Comparison of ENCODE assay signal across 15 cellular contexts in the genomic region with DNA sequence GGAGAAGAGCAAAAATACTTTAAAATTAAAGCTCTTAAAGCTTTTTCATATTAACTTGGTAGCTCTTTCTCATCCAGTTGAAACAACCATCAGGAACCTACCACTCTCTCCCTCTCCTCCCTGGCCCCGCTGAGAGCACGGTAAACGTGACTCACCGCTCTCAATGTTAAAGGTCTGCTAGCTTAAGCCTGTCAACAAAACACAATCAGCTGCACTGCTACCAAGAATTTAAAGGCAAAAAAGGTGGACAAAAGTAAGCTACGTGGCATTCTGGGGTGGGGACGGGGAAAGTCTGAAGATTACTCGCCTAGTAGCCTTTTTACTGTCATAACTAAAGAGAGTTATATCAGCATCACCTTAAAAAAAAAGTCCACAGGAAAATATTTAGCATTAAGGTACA. TPM values are rescaled to one million over a fixed set of nuclear protein-coding genes. Genes with fewer than 3 reads are reported as not detected.
DNase-seq lines count a peak whose midpoint lies in the region; ATAC-seq and TF ChIP-seq lines count a peak whose summit lies in the region.
"Had no signal": no experiment of that assay in that cellular context is flagged by ENCODE, and none has a peak within 500 bp of the region (broad histone marks: within the 10 kb centered on the region; RNA-seq: fewer than 3 reads in every experiment).

No MANE protein-coding gene starts in this region.

- 87% methylated on average over 7 of the region's 7 CpGs for WGBS in right cardiac atrium
- 80 to 81% methylated on average over 7 of the region's 7 CpGs for WGBS in thyroid gland, 2 donors
- 82 to 86% methylated on average over 7 of the region's 7 CpGs for WGBS in upper lobe of left lung, 2 donors

- TF ChIP-seq CTCF in cardiac muscle cell (IDR thresholded peaks at IDR 0.05; ENCODE audit: low read depth, low read length) = no peak
- no peak for TF ChIP-seq CTCF in fibroblast of villous mesenchyme (IDR thresholded peaks at IDR 0.05; ENCODE audit: insufficient read depth, low read depth, low read length)
- no peak for TF ChIP-seq CTCF in thyroid gland (IDR thresholded peaks at IDR 0.05)
- TF ChIP-seq CTCF in upper lobe of left lung (IDR thresholded peaks at IDR 0.05) = no peak

- H3K4me3 ChIP-seq in cardiac muscle cell (no peak overlapping the region), right cardiac atrium (ENCODE audit: low read length) (no peak overlapping the region), SK-N-MC (no peak overlapping the region), fibroblast of villous mesenchyme (ENCODE audit: low read depth, low read length) (no peak overlapping the region), thyroid gland (replicated peaks in 1 of 3) (no peak overlapping the region), upper lobe of left lung (no peak overlapping the region)
- H3K4me3 ChIP-seq: BLaER1 had no signal

- intact Hi-C loops in right cardiac atrium (cut with DNase I) (loop anchor here in 2 of 4 donors (5.0 to 10.0 kb wide), 2 partner anchors 73 to 75 kb away; no protein-coding TSS in a partner anchor), thyroid gland (cut with DNase I) (no loop called here)

- H3K9me3 ChIP-seq in cardiac muscle cell (ENCODE audit: low read depth) = no peaks in the 10 kb centered on the region
- no peaks in the 10 kb centered on the region for H3K9me3 ChIP-seq in right cardiac atrium (ENCODE audit: control insufficient read depth, low read length)
- no peaks in the 10 kb centered on the region for H3K9me3 ChIP-seq in SK-N-MC (ENCODE audit: low read depth, low read length)
- H3K9me3 ChIP-seq in thyroid gland = no peaks in the 10 kb centered on the region
- H3K9me3 ChIP-seq in upper lobe of left lung = no peaks in the 10 kb centered on the region
- H3K9me3 ChIP-seq: BLaER1 had no signal

- peak in 1 of 2 donors; percentile 47 for DNase-seq in cardiac muscle cell (ENCODE audit: low read depth in 1 of 2, low spot score in 1 of 2)
- DNase-seq in right cardiac atrium = no peak
- no peak for DNase-seq in SK-N-MC (ENCODE audit: low read depth, low spot score)
- peak; percentile 34 for DNase-seq in fibroblast of villous mesenchyme (ENCODE audit: low read depth)
- DNase-seq in thyroid gland = peak; percentile 50 to 65
- no peak for DNase-seq in NCI-H1930 (lab: John Stamatoyannopoulos, UW)
- no peak for DNase-seq in upper lobe of left lung
- DNase-seq: activated effector memory CD4-positive, alpha-beta T cell treated with Interleukin-2 at 50 U/mL for 16 hours; NCI-H1092 treated with DMSO at 0.1 percent for 48 hours; SHP77; WERI-Rb-1 had no signal

- peaks cover 39% of the 10 kb centered on the region for H3K36me3 ChIP-seq in cardiac muscle cell
- peaks cover 42% of the 10 kb centered on the region for H3K36me3 ChIP-seq in SK-N-MC (ENCODE audit: insufficient read depth, low read length)
- H3K36me3 ChIP-seq in thyroid gland = no peaks in the 10 kb centered on the region
- H3K36me3 ChIP-seq in upper lobe of left lung = peaks cover under 1 to 33% (median 5%) of the 10 kb centered on the region in 4 donors
- H3K36me3 ChIP-seq: WERI-Rb-1 had no signal

- TF ChIP-seq POLR2A in thyroid gland (IDR thresholded peaks at IDR 0.05) (no peak), upper lobe of left lung (IDR thresholded peaks at IDR 0.05) (no peak)

- H3K27me3 ChIP-seq in cardiac muscle cell = no peaks in the 10 kb centered on the region
- no peaks in the 10 kb centered on the region for H3K27me3 ChIP-seq in right cardiac atrium (ENCODE audit: control insufficient read depth, insufficient read depth)
- no peaks in the 10 kb centered on the region for H3K27me3 ChIP-seq in thyroid gland
- no peaks in the 10 kb centered on the region for H3K27me3 ChIP-seq in upper lobe of left lung
- H3K27me3 ChIP-seq: BLaER1 had no signal

- peak overlapping the region; percentile 33 for H3K27ac ChIP-seq in cardiac muscle cell
- no peak overlapping the region for H3K27ac ChIP-seq in right cardiac atrium (ENCODE audit: low read length)
- H3K27ac ChIP-seq in SK-N-MC = peak overlapping the region; percentile 53; the same call in 1 of the 2 replicates
- peak overlapping the region; percentile 10 to 60 (median 47) for H3K27ac ChIP-seq in thyroid gland
- H3K27ac ChIP-seq in upper lobe of left lung = no peak overlapping the region
- H3K27ac ChIP-seq: BLaER1, WERI-Rb-1 had no signal

- TF ChIP-seq EP300 in upper lobe of left lung (IDR thresholded peaks at IDR 0.05) = no peak

- H3K4me1 ChIP-seq in cardiac muscle cell (ENCODE audit: low read depth) = peaks cover 4% of the 10 kb centered on the region
- no peaks in the 10 kb centered on the region for H3K4me1 ChIP-seq in right cardiac atrium (ENCODE audit: control insufficient read depth, insufficient read depth, low read length)
- H3K4me1 ChIP-seq in thyroid gland = peaks cover 13 to 40% of the 10 kb centered on the region in 2 donors
- peaks cover 0 to 5% (median 0%) of the 10 kb centered on the region in 4 donors for H3K4me1 ChIP-seq in upper lobe of left lung

- no peak overlapping the region for H3K9ac ChIP-seq in SK-N-MC (ENCODE audit: insufficient read length)
- H3K9ac ChIP-seq: BLaER1 had no signal

- ATAC-seq in right cardiac atrium = no peak
- no peak for ATAC-seq in upper lobe of left lung (ENCODE audit: low FRiP score in 2 of 2)
- no peak for ATAC-seq in HG02759 (IDR thresholded peaks at IDR 0.05; ENCODE audit: unreplicated experiment)

RNA-seq across cellular contexts. Expression of gene GP5, which starts 8.4 kb away (rescaled TPM):
- total RNA-seq in cardiac muscle cell (0.83 and 0.95 TPM in 2 replicates), right cardiac atrium (not detected), fibroblast of villous mesenchyme (0.32 TPM in 1 of 2 replicates, not detected in the other), thyroid gland (1 to 10 TPM in 1 of 4 donors, under 1 TPM in 3; 0.39 to 1.2 (median 0.74) TPM), upper lobe of left lung (1 to 10 TPM in 1 of 6 donors, under 1 TPM in 3, not detected in 2; 0.09 to 1.1 (median 0.20) TPM)
- polyA plus RNA-seq in cardiac muscle cell (0.21 TPM in 1 of 2 replicates, not detected in the other), right cardiac atrium (0.07 TPM)
- total RNA-seq: Daoy had no signal

RNA-seq across cellular contexts. Expression of gene LRRC15, which starts 37.9 kb away (rescaled TPM):
- total RNA-seq in cardiac muscle cell (0.06 TPM in 1 of 2 replicates, not detected in the other), right cardiac atrium (under 1 TPM in 3 of 4 donors, not detected in 1; 0.03 to 0.06 (median 0.06) TPM), fibroblast of villous mesenchyme (0.43 and 3.9 TPM in 2 replicates), thyroid gland (1 to 10 TPM in 3 of 4 donors, under 1 TPM in 1; 0.79 to 6.7 (median 1.4) TPM), upper lobe of left lung (1 to 10 TPM in 2 of 6 donors, under 1 TPM in 1, not detected in 3; 0.15 to 1.1 (median 1.0) TPM)
- polyA plus RNA-seq in cardiac muscle cell (0.02 TPM in 1 of 2 replicates, not detected in the other), right cardiac atrium (0.07 TPM)

RNA-seq across cellular contexts. Expression of gene CPN2, which starts 56.3 kb away (rescaled TPM):
- total RNA-seq in cardiac muscle cell = 0.36 and 0.56 TPM in 2 replicates
- 0.88 and 1.3 TPM in 2 replicates for polyA plus RNA-seq in cardiac muscle cell
- not detected for total RNA-seq in right cardiac atrium
- 0.07 TPM for polyA plus RNA-seq in right cardiac atrium
- not detected in 2 replicates for total RNA-seq in fibroblast of villous mesenchyme
- not detected for total RNA-seq in thyroid gland
- total RNA-seq in upper lobe of left lung = under 1 TPM in 1 of 6 donors, not detected in 5; 0.10 TPM
- total RNA-seq: Daoy, H1 had no signal

Comparison
In these comparisons a context has a peak if more than half of its experiments do, and no peak if none do; other contexts are left out.
1. H3K27ac ChIP-seq: peak in cardiac muscle cell (single experiment), SK-N-MC (single experiment) and thyroid gland (3 of 3); none in right cardiac atrium (single experiment) and upper lobe of left lung (0 of 4).
2. DNase-seq: peak in fibroblast of villous mesenchyme (single experiment) and thyroid gland (2 of 2); none in right cardiac atrium (0 of 3), SK-N-MC (single experiment), NCI-H1930 (0 of 2) and upper lobe of left lung (0 of 2).